ENCODE assay signal across 1 cellular context in the genomic region with DNA sequence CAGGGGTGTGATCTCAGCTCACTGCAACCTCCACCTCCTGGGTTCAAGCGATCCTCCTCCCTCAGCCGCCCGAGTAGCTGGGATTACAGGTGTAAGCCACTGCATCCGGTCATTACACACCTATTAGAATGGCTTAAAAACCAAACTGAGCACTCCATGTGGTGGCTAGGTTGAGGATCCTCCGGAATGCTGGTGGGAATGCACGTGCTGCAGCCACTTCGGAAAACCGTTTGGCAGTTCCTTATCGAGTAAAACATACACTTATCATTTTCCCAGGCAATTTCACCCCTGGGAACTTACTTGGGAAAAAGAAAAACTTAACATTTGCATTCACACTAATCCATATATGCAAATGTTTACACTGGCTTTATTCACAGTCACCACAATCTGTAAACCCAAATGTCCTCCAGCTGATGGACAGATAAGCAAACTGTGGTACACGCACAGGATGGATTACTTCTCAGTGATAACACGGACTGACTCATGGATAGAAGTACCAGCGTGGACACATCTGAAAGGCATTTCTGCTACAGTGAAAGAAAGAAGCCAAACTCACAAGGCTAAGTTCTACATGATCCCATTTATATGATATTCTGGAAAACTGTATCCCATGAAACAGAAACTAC.
TF ChIP-seq lines count a peak whose summit lies in the region.

No MANE protein-coding gene starts in this region.

TF ChIP-seq in K562, 482 proteins besides CTCF, POLR2A, EP300 and RAD21 (continued from another document and continues in another):
- no peak for TF ChIP-seq ZMIZ1 (IDR thresholded peaks at IDR 0.05; ENCODE audit: low read depth in 2 of 2, low read length in 2 of 2)
- no peak for TF ChIP-seq CAMTA2 (CRISPR knock-in tag; conservative IDR thresholded peaks at IDR 0.05)
- TF ChIP-seq, protein P1, sequence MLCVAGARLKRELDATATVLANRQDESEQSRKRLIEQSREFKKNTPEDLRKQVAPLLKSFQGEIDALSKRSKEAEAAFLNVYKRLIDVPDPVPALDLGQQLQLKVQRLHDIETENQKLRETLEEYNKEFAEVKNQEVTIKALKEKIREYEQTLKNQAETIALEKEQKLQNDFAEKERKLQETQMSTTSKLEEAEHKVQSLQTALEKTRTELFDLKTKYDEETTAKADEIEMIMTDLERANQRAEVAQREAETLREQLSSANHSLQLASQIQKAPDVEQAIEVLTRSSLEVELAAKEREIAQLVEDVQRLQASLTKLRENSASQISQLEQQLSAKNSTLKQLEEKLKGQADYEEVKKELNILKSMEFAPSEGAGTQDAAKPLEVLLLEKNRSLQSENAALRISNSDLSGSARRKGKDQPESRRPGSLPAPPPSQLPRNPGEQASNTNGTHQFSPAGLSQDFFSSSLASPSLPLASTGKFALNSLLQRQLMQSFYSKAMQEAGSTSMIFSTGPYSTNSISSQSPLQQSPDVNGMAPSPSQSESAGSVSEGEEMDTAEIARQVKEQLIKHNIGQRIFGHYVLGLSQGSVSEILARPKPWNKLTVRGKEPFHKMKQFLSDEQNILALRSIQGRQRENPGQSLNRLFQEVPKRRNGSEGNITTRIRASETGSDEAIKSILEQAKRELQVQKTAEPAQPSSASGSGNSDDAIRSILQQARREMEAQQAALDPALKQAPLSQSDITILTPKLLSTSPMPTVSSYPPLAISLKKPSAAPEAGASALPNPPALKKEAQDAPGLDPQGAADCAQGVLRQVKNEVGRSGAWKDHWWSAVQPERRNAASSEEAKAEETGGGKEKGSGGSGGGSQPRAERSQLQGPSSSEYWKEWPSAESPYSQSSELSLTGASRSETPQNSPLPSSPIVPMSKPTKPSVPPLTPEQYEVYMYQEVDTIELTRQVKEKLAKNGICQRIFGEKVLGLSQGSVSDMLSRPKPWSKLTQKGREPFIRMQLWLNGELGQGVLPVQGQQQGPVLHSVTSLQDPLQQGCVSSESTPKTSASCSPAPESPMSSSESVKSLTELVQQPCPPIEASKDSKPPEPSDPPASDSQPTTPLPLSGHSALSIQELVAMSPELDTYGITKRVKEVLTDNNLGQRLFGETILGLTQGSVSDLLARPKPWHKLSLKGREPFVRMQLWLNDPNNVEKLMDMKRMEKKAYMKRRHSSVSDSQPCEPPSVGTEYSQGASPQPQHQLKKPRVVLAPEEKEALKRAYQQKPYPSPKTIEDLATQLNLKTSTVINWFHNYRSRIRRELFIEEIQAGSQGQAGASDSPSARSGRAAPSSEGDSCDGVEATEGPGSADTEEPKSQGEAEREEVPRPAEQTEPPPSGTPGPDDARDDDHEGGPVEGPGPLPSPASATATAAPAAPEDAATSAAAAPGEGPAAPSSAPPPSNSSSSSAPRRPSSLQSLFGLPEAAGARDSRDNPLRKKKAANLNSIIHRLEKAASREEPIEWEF (CRISPR knock-in tag; IDR thresholded peaks at IDR 0.05), result no peak
- TF ChIP-seq SAFB2 (IDR thresholded peaks at IDR 0.05; ENCODE audit: borderline replicate concordance, low read depth, low read length, severe bottlenecking), result no peak
- TF ChIP-seq RNF219 (CRISPR knock-in tag; IDR thresholded peaks at IDR 0.05), result no peak
- TF ChIP-seq, protein P2, sequence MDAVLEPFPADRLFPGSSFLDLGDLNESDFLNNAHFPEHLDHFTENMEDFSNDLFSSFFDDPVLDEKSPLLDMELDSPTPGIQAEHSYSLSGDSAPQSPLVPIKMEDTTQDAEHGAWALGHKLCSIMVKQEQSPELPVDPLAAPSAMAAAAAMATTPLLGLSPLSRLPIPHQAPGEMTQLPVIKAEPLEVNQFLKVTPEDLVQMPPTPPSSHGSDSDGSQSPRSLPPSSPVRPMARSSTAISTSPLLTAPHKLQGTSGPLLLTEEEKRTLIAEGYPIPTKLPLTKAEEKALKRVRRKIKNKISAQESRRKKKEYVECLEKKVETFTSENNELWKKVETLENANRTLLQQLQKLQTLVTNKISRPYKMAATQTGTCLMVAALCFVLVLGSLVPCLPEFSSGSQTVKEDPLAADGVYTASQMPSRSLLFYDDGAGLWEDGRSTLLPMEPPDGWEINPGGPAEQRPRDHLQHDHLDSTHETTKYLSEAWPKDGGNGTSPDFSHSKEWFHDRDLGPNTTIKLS (IDR thresholded peaks at IDR 0.05; ENCODE audit: borderline replicate concordance, low read depth), result no peak
- TF ChIP-seq ZNF583 (CRISPR knock-in tag; IDR thresholded peaks at IDR 0.05), result no peak
- no peak for TF ChIP-seq XRCC4 (IDR thresholded peaks at IDR 0.05; ENCODE audit: extremely low read depth, insufficient read depth, insufficient read length)
- no peak for TF ChIP-seq ASH1L (IDR thresholded peaks at IDR 0.05; ENCODE audit: borderline replicate concordance, low read depth, partially characterized antibody)
- TF ChIP-seq, protein P3, sequence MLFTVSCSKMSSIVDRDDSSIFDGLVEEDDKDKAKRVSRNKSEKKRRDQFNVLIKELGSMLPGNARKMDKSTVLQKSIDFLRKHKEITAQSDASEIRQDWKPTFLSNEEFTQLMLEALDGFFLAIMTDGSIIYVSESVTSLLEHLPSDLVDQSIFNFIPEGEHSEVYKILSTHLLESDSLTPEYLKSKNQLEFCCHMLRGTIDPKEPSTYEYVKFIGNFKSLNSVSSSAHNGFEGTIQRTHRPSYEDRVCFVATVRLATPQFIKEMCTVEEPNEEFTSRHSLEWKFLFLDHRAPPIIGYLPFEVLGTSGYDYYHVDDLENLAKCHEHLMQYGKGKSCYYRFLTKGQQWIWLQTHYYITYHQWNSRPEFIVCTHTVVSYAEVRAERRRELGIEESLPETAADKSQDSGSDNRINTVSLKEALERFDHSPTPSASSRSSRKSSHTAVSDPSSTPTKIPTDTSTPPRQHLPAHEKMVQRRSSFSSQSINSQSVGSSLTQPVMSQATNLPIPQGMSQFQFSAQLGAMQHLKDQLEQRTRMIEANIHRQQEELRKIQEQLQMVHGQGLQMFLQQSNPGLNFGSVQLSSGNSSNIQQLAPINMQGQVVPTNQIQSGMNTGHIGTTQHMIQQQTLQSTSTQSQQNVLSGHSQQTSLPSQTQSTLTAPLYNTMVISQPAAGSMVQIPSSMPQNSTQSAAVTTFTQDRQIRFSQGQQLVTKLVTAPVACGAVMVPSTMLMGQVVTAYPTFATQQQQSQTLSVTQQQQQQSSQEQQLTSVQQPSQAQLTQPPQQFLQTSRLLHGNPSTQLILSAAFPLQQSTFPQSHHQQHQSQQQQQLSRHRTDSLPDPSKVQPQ (CRISPR knock-in tag; IDR thresholded peaks at IDR 0.05; ENCODE audit: borderline replicate concordance), result no peak
- TF ChIP-seq HMG20A (CRISPR knock-in tag; conservative IDR thresholded peaks at IDR 0.05), result no peak
- TF ChIP-seq NR2C1 (IDR thresholded peaks at IDR 0.05), result no peak
- no peak for TF ChIP-seq NR2C1 (tag; IDR thresholded peaks at IDR 0.05)
- no peak for TF ChIP-seq MCM7 (IDR thresholded peaks at IDR 0.05)
- TF ChIP-seq SAP30 (IDR thresholded peaks at IDR 0.05; ENCODE audit: borderline replicate concordance, insufficient read depth, low read depth, low read length, poor library complexity, severe bottlenecking), result no peak
- no peak for TF ChIP-seq ETV5 (CRISPR knock-in tag; IDR thresholded peaks at IDR 0.05; ENCODE audit: low read depth)
- TF ChIP-seq FOXO4 (CRISPR knock-in tag; IDR thresholded peaks at IDR 0.05), result no peak
- no peak for TF ChIP-seq ZNF75A (CRISPR knock-in tag; IDR thresholded peaks at IDR 0.05)
- TF ChIP-seq, protein P4, sequence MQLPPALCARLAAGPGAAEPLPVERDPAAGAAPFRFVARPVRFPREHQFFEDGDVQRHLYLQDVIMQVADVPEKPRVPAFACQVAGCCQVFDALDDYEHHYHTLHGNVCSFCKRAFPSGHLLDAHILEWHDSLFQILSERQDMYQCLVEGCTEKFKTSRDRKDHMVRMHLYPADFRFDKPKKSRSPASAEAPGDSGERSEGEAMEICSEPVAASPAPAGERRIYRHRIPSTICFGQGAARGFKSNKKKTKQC (CRISPR knock-in tag; IDR thresholded peaks at IDR 0.05), result no peak
- TF ChIP-seq ZBTB1 (CRISPR knock-in tag; IDR thresholded peaks at IDR 0.05; ENCODE audit: borderline replicate concordance, low read depth), result no peak
- no peak for TF ChIP-seq ZFP1 (CRISPR knock-in tag; IDR thresholded peaks at IDR 0.05)
- no peak for TF ChIP-seq MEF2D (tag; conservative IDR thresholded peaks at IDR 0.05; ENCODE audit: low read depth)
- TF ChIP-seq NCOA1 (IDR thresholded peaks at IDR 0.05; ENCODE audit: low read depth), result no peak
- no peak for TF ChIP-seq C11orf30 (IDR thresholded peaks at IDR 0.05; ENCODE audit: low read depth)
- no peak for TF ChIP-seq CHD4 (IDR thresholded peaks at IDR 0.05; ENCODE audit: insufficient read depth, insufficient replicate concordance, low read depth, low read length, poor library complexity, severe bottlenecking)
- TF ChIP-seq HBP1 (CRISPR knock-in tag; IDR thresholded peaks at IDR 0.05), result no peak
